In genomic region chr9:3912260-3912659, GRCh38 we compare ENCODE assay signal across 15 cellular contexts.
A peak's percentile ranks its signal among the peaks of the same experiment; 100 is the strongest.
DNase-seq lines count a peak whose midpoint lies in the region; TF ChIP-seq lines count a peak whose summit lies in the region.
"Had no signal": no experiment of that assay in that cellular context is flagged by ENCODE, and none has a peak within 500 bp of the region (broad histone marks: within the 10 kb centered on the region; RNA-seq: fewer than 3 reads in every experiment).

No MANE protein-coding gene starts in this region.

- H3K9me3 Mint-ChIP-seq in chondrocyte (ENCODE audit: low read depth), result no peaks in the 10 kb centered on the region

- TF ChIP-seq CTCF in chondrocyte (IDR thresholded peaks at IDR 0.05) (no peak), osteoblast (IDR thresholded peaks at IDR 0.05; ENCODE audit: extremely low read depth, low read depth, low read length) (no peak), GM20000 (IDR thresholded peaks at IDR 0.05; ENCODE audit: extremely low read depth, missing control alignments) (no peak)

- peak; percentile 60 for DNase-seq in adipocyte (ENCODE audit: low read depth)
- DNase-seq in chondrocyte (ENCODE audit: low spot score), result no peak
- peak; percentile 56 for DNase-seq in osteoblast (ENCODE audit: insufficient read length, low spot score, missing footprints)
- no peak for DNase-seq in erythroblast (lab: John Stamatoyannopoulos, UW)
- no peak for DNase-seq in GM20000 (ENCODE audit: low spot score)
- DNase-seq in MG63, result no peak
- DNase-seq in AG08396 (ENCODE audit: low spot score), result no peak
- DNase-seq: CD4-positive, CD25-positive, alpha-beta regulatory T cell; MV-4-11; NCI-H187 treated with DMSO at 0.1 percent for 48 hours; NCI-H748 treated with DMSO at 0.1 percent for 48 hours; OCI-M1; RPMI8226; SJCRH30 had no signal

- H3K79me2 ChIP-seq in ACC112 (ENCODE audit: control insufficient read depth, insufficient read depth, low read length, unreplicated experiment) (no peaks in the 10 kb centered on the region), osteoblast (ENCODE audit: insufficient read depth, low read length) (no peaks in the 10 kb centered on the region)

- no peak overlapping the region for H3K9ac ChIP-seq in adipocyte (ENCODE audit: low read length)

- peaks cover 3% of the 10 kb centered on the region for H3K36me3 Mint-ChIP-seq in chondrocyte (ENCODE audit: low read depth)
- H3K36me3 Mint-ChIP-seq: CD4-positive, CD25-positive, alpha-beta regulatory T cell had no signal

- H4K20me1 ChIP-seq in osteoblast (ENCODE audit: insufficient read depth, low read length), result no peaks in the 10 kb centered on the region

- H2AFZ ChIP-seq in ACC112 (ENCODE audit: low read length, unreplicated experiment), result no peak overlapping the region
- H2AFZ ChIP-seq in osteoblast (ENCODE audit: low read length), result no peak overlapping the region

- no peaks in the 10 kb centered on the region for H3K9me3 ChIP-seq in adipocyte (ENCODE audit: control insufficient read depth, low read length)
- no peaks in the 10 kb centered on the region for H3K9me3 ChIP-seq in osteoblast (ENCODE audit: low read depth, low read length)
- no peaks in the 10 kb centered on the region for H3K9me3 ChIP-seq in MG63
- H3K9me3 ChIP-seq: SJCRH30 had no signal

- H3K27ac ChIP-seq in ACC112 (ENCODE audit: low read depth, low read length) (peak overlapping the region; percentile 34), osteoblast (ENCODE audit: low read depth, low read length) (peak overlapping the region; percentile 45)
- H3K27ac ChIP-seq: SJCRH30 had no signal

- no peaks in the 10 kb centered on the region for H3K27me3 ChIP-seq in ACC112 (ENCODE audit: insufficient read depth, low read length)
- H3K27me3 ChIP-seq in adipocyte (replicated peaks; ENCODE audit: control insufficient read depth, insufficient read depth, low read length), result no peaks in the 10 kb centered on the region
- H3K27me3 ChIP-seq in osteoblast (ENCODE audit: insufficient read depth, low read length), result no peaks in the 10 kb centered on the region
- H3K27me3 ChIP-seq in MG63, result no peaks in the 10 kb centered on the region
- H3K27me3 ChIP-seq: SJCRH30 had no signal

- peaks cover 30% of the 10 kb centered on the region for H3K4me1 ChIP-seq in ACC112 (ENCODE audit: control insufficient read depth, insufficient read depth, low read length, unreplicated experiment)
- peaks cover 60% of the 10 kb centered on the region for H3K4me1 ChIP-seq in adipocyte (ENCODE audit: control insufficient read depth, insufficient read depth, low read length)
- H3K4me1 ChIP-seq in osteoblast (ENCODE audit: insufficient read depth, low read length), result peaks cover 28% of the 10 kb centered on the region
- H3K4me1 ChIP-seq: SJCRH30 had no signal

- peak overlapping the region; percentile 12 for H3K4me2 ChIP-seq in osteoblast (ENCODE audit: insufficient read depth, low read length)

- H3K4me3 ChIP-seq in ACC112 (ENCODE audit: low read depth, low read length), result no peak overlapping the region
- H3K4me3 ChIP-seq in adipocyte (ENCODE audit: low read length), result no peak overlapping the region
- H3K4me3 ChIP-seq in osteoblast (ENCODE audit: insufficient read depth, low read length), result no peak overlapping the region
- H3K4me3 ChIP-seq in MG63, result no peak overlapping the region
- H3K4me3 ChIP-seq: SJCRH30 had no signal

- H3K27ac Mint-ChIP-seq in chondrocyte (ENCODE audit: unreplicated experiment), result peak overlapping the region; percentile 76
- H3K27ac Mint-ChIP-seq: CD4-positive, CD25-positive, alpha-beta regulatory T cell had no signal

- no peaks in the 10 kb centered on the region for H3K27me3 Mint-ChIP-seq in chondrocyte (ENCODE audit: low read depth)
- H3K27me3 Mint-ChIP-seq: CD4-positive, CD25-positive, alpha-beta regulatory T cell had no signal

- no peak overlapping the region for H3K4me3 Mint-ChIP-seq in chondrocyte (ENCODE audit: unreplicated experiment)
- H3K4me3 Mint-ChIP-seq: CD4-positive, CD25-positive, alpha-beta regulatory T cell had no signal

- H3K4me1 Mint-ChIP-seq in chondrocyte (ENCODE audit: low read depth), result peaks cover 23% of the 10 kb centered on the region
- H3K4me1 Mint-ChIP-seq: CD4-positive, CD25-positive, alpha-beta regulatory T cell had no signal

- no peaks in the 10 kb centered on the region for H3K36me3 ChIP-seq in ACC112 (ENCODE audit: insufficient read depth, low read length)
- H3K36me3 ChIP-seq in adipocyte (ENCODE audit: control insufficient read depth, insufficient read depth, low read length, severe bottlenecking), result no peaks in the 10 kb centered on the region
- H3K36me3 ChIP-seq in osteoblast (ENCODE audit: insufficient read depth, low read length), result no peaks in the 10 kb centered on the region
- no peaks in the 10 kb centered on the region for H3K36me3 ChIP-seq in MG63
- H3K36me3 ChIP-seq: SJCRH30 had no signal

- TF ChIP-seq POLR2A in erythroblast (IDR thresholded peaks at IDR 0.05; ENCODE audit: low read length), result no peak

Comparison
In these comparisons a context has a peak if more than half of its experiments do, and no peak if none do; other contexts are left out.
1. DNase-seq: peak in adipocyte (single experiment) and osteoblast (single experiment); none in chondrocyte (single experiment), erythroblast (0 of 2), GM20000 (single experiment), MG63 (single experiment) and AG08396 (single experiment).